In the genomic region with DNA sequence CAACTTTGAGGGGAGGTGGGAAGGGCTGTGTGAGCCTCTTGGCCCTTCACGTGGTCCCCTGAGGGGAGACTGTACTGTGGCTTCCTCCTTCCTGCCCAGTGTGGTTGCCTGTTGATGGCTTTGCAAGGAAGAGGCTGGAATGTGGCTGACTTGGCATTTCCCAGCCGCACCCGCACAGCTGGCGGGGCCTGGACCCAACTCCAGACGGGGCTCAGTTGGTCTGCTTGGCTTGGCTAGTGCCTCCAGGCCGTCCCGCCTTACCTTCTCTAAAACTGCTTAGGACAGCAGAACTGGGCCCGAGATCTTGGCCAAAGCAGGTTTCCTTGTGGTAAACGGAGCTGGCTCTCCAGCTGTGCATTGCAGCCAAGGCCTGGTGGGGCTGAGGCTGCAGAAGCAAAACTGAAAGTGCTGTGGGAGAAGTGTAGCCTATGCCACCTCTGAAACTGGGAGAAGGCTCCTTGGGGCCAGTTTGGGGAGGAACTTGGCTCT, we compare ENCODE assay signal across 10 cellular contexts.
A peak's percentile ranks its signal among the peaks of the same experiment; 100 is the strongest.
DNase-seq lines count a peak whose midpoint lies in the region; ATAC-seq and TF ChIP-seq lines count a peak whose summit lies in the region.
"Had no signal": no experiment of that assay in that cellular context is flagged by ENCODE, and none has a peak within 500 bp of the region (broad histone marks: within the 10 kb centered on the region; RNA-seq: fewer than 3 reads in every experiment).

No MANE protein-coding gene starts in this region.

- peak overlapping the region; percentile 51 for H3K4me3 Mint-ChIP-seq in activated naive CD8-positive, alpha-beta T cell treated with anti-CD3 and anti-CD28 coated beads, Interleukin-2, amount 10 ng/mL, durations not matched to agents 7 days and 5 days
- H3K4me3 Mint-ChIP-seq in activated naive CD8-positive, alpha-beta T cell treated with anti-CD3 and anti-CD28 coated beads, Interleukin-2, amount 50 U/mL, for 24 hours = no peak overlapping the region
- peak overlapping the region; percentile 22 for H3K4me3 Mint-ChIP-seq in activated B cell treated with CpG ODN at 0.5 μM for 24 hours

- peak; percentile 35 for DNase-seq in activated naive CD8-positive, alpha-beta T cell treated with anti-CD3 and anti-CD28 coated beads, Interleukin-2, amount 10 ng/mL, durations not matched to agents 7 days and 5 days
- no peak for DNase-seq in activated naive CD8-positive, alpha-beta T cell treated with anti-CD3 and anti-CD28 coated beads, Interleukin-2, amount 50 U/mL, for 24 hours
- no peak for DNase-seq in activated B cell treated with CpG ODN at 0.5 μM for 24 hours
- DNase-seq in lung (ENCODE audit: low spot score) = no peak
- peak; percentile 41 to 51 for DNase-seq in uterus
- no peak for DNase-seq in epidermal melanocyte (ENCODE audit: insufficient read length, low spot score)
- no peak for DNase-seq in stimulated activated CD4-positive, alpha-beta T cell treated with anti-CD3 and anti-CD28 coated beads, Interleukin-12 subunit alpha, Interleukin-12 subunit beta, amount 100 ng/mL, for 4 hours
- DNase-seq: activated CD4-positive, alpha-beta T cell treated with anti-CD3 and anti-CD28 coated beads for 1 hour; stimulated activated CD8-positive, alpha-beta memory T cell treated with anti-CD3 and anti-CD28 coated beads, Interleukin-4, amount 100 ng/mL, for 48 hours had no signal

- no peak overlapping the region for H3K4me3 ChIP-seq in lung
- peak overlapping the region in 1 of 2 donors; percentile 17 for H3K4me3 ChIP-seq in uterus

- H3K4me1 ChIP-seq in lung (ENCODE audit: control insufficient read depth in 2 of 2, insufficient read depth in 2 of 2, low read length in 2 of 2) (peaks cover 0 to 3% of the 10 kb centered on the region in 2 donors), uterus (no peaks in the 10 kb centered on the region)

- H3K4me1 Mint-ChIP-seq in activated naive CD8-positive, alpha-beta T cell treated with anti-CD3 and anti-CD28 coated beads, Interleukin-2, amount 10 ng/mL, durations not matched to agents 7 days and 5 days = peaks cover 17% of the 10 kb centered on the region
- peaks cover 7% of the 10 kb centered on the region for H3K4me1 Mint-ChIP-seq in activated naive CD8-positive, alpha-beta T cell treated with anti-CD3 and anti-CD28 coated beads, Interleukin-2, amount 50 U/mL, for 24 hours
- peaks cover 8% of the 10 kb centered on the region for H3K4me1 Mint-ChIP-seq in activated B cell treated with CpG ODN at 0.5 μM for 24 hours

- H3K36me3 ChIP-seq in lung (ENCODE audit: control insufficient read depth in 2 of 2, insufficient read depth in 2 of 2, low read length in 2 of 2) (no peaks in the 10 kb centered on the region), uterus (no peaks in the 10 kb centered on the region)

- peaks cover 3% of the 10 kb centered on the region for H3K27me3 ChIP-seq in lung (ENCODE audit: control insufficient read depth, insufficient read depth)
- H3K27me3 ChIP-seq in uterus = no peaks in the 10 kb centered on the region

- peaks cover 15% of the 10 kb centered on the region for H3K27me3 Mint-ChIP-seq in activated naive CD8-positive, alpha-beta T cell treated with anti-CD3 and anti-CD28 coated beads, Interleukin-2, amount 10 ng/mL, durations not matched to agents 7 days and 5 days
- H3K27me3 Mint-ChIP-seq in activated naive CD8-positive, alpha-beta T cell treated with anti-CD3 and anti-CD28 coated beads, Interleukin-2, amount 50 U/mL, for 24 hours = peaks cover 5% of the 10 kb centered on the region
- peaks cover 5% of the 10 kb centered on the region for H3K27me3 Mint-ChIP-seq in activated B cell treated with CpG ODN at 0.5 μM for 24 hours

- intact Hi-C loops in activated B cell treated with CpG ODN at 0.5 μM for 24 hours (cut with micrococcal nuclease) = no loop called here
- intact Hi-C loops in uterus (cut with DNase I; ENCODE audit: low total_unique reads) = no loop called here

- no peak for TF ChIP-seq POLR2A in uterus (IDR thresholded peaks at IDR 0.05)

- no peak overlapping the region for H3K27ac Mint-ChIP-seq in activated naive CD8-positive, alpha-beta T cell treated with anti-CD3 and anti-CD28 coated beads, Interleukin-2, amount 10 ng/mL, durations not matched to agents 7 days and 5 days
- H3K27ac Mint-ChIP-seq in activated naive CD8-positive, alpha-beta T cell treated with anti-CD3 and anti-CD28 coated beads, Interleukin-2, amount 50 U/mL, for 24 hours = no peak overlapping the region
- H3K27ac Mint-ChIP-seq in activated B cell treated with CpG ODN at 0.5 μM for 24 hours = no peak overlapping the region

- no peak for TF ChIP-seq CTCF in activated B cell treated with CpG ODN at 0.5 μM for 24 hours (IDR thresholded peaks at IDR 0.05)
- no peak for TF ChIP-seq CTCF in lung (IDR thresholded peaks at IDR 0.05; ENCODE audit: control extremely low read depth, extremely low read depth)
- TF ChIP-seq CTCF in uterus (IDR thresholded peaks at IDR 0.05) = no peak

- H3K27ac ChIP-seq in lung (ENCODE audit: low read depth in 1 of 2, low read length in 1 of 2) (no peak overlapping the region), uterus (peak overlapping the region in 1 of 2 donors; percentile 71)

- peak; percentile 73 for ATAC-seq in activated naive CD8-positive, alpha-beta T cell treated with anti-CD3 and anti-CD28 coated beads, Interleukin-2, amount 10 ng/mL, durations not matched to agents 7 days and 5 days (ENCODE audit: low read depth)
- no peak for ATAC-seq in activated naive CD8-positive, alpha-beta T cell treated with anti-CD3 and anti-CD28 coated beads, Interleukin-2, amount 50 U/mL, for 24 hours
- ATAC-seq in activated B cell treated with CpG ODN at 0.5 μM for 24 hours (ENCODE audit: low read depth) (no peak), lung (ENCODE audit: insufficient read depth, low FRiP score) (peak; percentile 48), GM21619 (IDR thresholded peaks at IDR 0.05; ENCODE audit: unreplicated experiment) (no peak)

- no peaks in the 10 kb centered on the region for H3K9me3 Mint-ChIP-seq in activated naive CD8-positive, alpha-beta T cell treated with anti-CD3 and anti-CD28 coated beads, Interleukin-2, amount 10 ng/mL, durations not matched to agents 7 days and 5 days
- H3K9me3 Mint-ChIP-seq in activated naive CD8-positive, alpha-beta T cell treated with anti-CD3 and anti-CD28 coated beads, Interleukin-2, amount 50 U/mL, for 24 hours = no peaks in the 10 kb centered on the region
- H3K9me3 Mint-ChIP-seq in activated B cell treated with CpG ODN at 0.5 μM for 24 hours = no peaks in the 10 kb centered on the region

- no peaks in the 10 kb centered on the region for H3K9me3 ChIP-seq in lung (ENCODE audit: control insufficient read depth in 2 of 2, insufficient read depth in 1 of 2, low read length in 1 of 2)
- H3K9me3 ChIP-seq in uterus = no peaks in the 10 kb centered on the region

- CTCF ChIA-PET in activated B cell treated with CpG ODN at 0.5 μM for 24 hours (lab: Charles Lee) = interaction anchor here (1.4 kb wide), 1 partner anchor 9 kb away, joined by 5 read pairs; no protein-coding TSS in a partner anchor

- POLR2A ChIA-PET in activated naive CD8-positive, alpha-beta T cell treated with anti-CD3 and anti-CD28 coated beads, Interleukin-2, amount 10 ng/mL, durations not matched to agents 7 days and 5 days (lab: Charles Lee) = no interaction called here
- POLR2A ChIA-PET in activated B cell treated with CpG ODN at 0.5 μM for 24 hours (lab: Charles Lee) = no interaction called here

- H3K36me3 Mint-ChIP-seq in activated naive CD8-positive, alpha-beta T cell treated with anti-CD3 and anti-CD28 coated beads, Interleukin-2, amount 10 ng/mL, durations not matched to agents 7 days and 5 days = no peaks in the 10 kb centered on the region
- H3K36me3 Mint-ChIP-seq in activated naive CD8-positive, alpha-beta T cell treated with anti-CD3 and anti-CD28 coated beads, Interleukin-2, amount 50 U/mL, for 24 hours (ENCODE audit: low read depth) = no peaks in the 10 kb centered on the region
- H3K36me3 Mint-ChIP-seq in activated B cell treated with CpG ODN at 0.5 μM for 24 hours (ENCODE audit: low read depth) = no peaks in the 10 kb centered on the region

- 20 to 37% methylated on average over 9 of the region's 9 CpGs for WGBS in lung, 2 donors

Comparison
In these comparisons a context has a peak if more than half of its experiments do, and no peak if none do; other contexts are left out.
1. ATAC-seq: peak in activated naive CD8-positive, alpha-beta T cell treated with anti-CD3 and anti-CD28 coated beads, Interleukin-2, amount 10 ng/mL, durations not matched to agents 7 days and 5 days (single experiment) and lung (single experiment); none in activated naive CD8-positive, alpha-beta T cell treated with anti-CD3 and anti-CD28 coated beads, Interleukin-2, amount 50 U/mL, for 24 hours (single experiment), activated B cell treated with CpG ODN at 0.5 μM for 24 hours (single experiment) and GM21619 (single experiment).
2. DNase-seq: peak in activated naive CD8-positive, alpha-beta T cell treated with anti-CD3 and anti-CD28 coated beads, Interleukin-2, amount 10 ng/mL, durations not matched to agents 7 days and 5 days (single experiment) and uterus (2 of 2); none in activated naive CD8-positive, alpha-beta T cell treated with anti-CD3 and anti-CD28 coated beads, Interleukin-2, amount 50 U/mL, for 24 hours (single experiment), activated B cell treated with CpG ODN at 0.5 μM for 24 hours (single experiment), lung (single experiment), epidermal melanocyte (single experiment) and stimulated activated CD4-positive, alpha-beta T cell treated with anti-CD3 and anti-CD28 coated beads, Interleukin-12 subunit alpha, Interleukin-12 subunit beta, amount 100 ng/mL, for 4 hours (single experiment).